18 cellular contexts compared by ENCODE assay signal in the genomic region with DNA sequence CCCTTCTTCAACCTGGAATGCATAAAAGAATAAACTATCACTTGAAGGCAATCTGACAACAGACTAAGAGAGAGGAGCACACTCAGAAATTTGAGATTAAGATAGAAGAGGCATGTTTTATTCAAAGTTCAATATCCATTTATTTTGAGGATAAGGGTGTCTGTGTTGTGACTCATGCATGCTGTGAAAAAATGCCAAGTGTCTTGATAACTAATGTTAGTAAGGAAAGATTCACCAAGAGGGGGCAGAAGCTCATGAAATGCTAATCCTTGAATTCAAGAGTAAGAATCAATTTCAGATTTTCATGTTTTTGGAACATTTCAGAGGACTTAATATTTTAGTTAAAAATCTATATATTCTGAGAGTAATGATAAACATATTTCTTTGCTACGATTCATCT.
A peak's percentile ranks its signal among the peaks of the same experiment; 100 is the strongest.
DNase-seq lines count a peak whose midpoint lies in the region; ATAC-seq and TF ChIP-seq lines count a peak whose summit lies in the region.
"Had no signal": no experiment of that assay in that cellular context is flagged by ENCODE, and none has a peak within 500 bp of the region (broad histone marks: within the 10 kb centered on the region; RNA-seq: fewer than 3 reads in every experiment).

No MANE protein-coding gene starts in this region.

- peaks cover under 1% of the 10 kb centered on the region for H3K9me3 Mint-ChIP-seq in activated T-helper 17 cell treated with anti-CD3 and anti-CD28 coated beads, Interleukin-2, amount 50 U/mL, for 72 hours

- H3K9me3 ChIP-seq in smooth muscle cell (replicated peaks; ENCODE audit: low read depth): no peaks in the 10 kb centered on the region
- H3K9me3 ChIP-seq: body of pancreas had no signal

- no peak overlapping the region for H3K27ac Mint-ChIP-seq in activated T-helper 17 cell treated with anti-CD3 and anti-CD28 coated beads, Interleukin-2, amount 50 U/mL, for 72 hours
- H3K27ac Mint-ChIP-seq: activated T-helper 2 cell treated with anti-CD3 and anti-CD28 coated beads, Interferon-gamma antibody, Interleukin-2, Interleukin-4, amounts not matched to agents 10 μg/mL and 5 μg/mL and 100 μg/mL, durations not matched to agents 14 hours and 24 hours and 36 hours; effector memory CD8-positive, alpha-beta T cell had no signal

- no peak overlapping the region for H3K9ac ChIP-seq in smooth muscle cell (ENCODE audit: low read depth)
- H3K9ac ChIP-seq: BLaER1 treated with 17β-estradiol and CSF1 and Interleukin-3, amounts not matched to agents 10 nM and 100 nM had no signal

- no peaks in the 10 kb centered on the region for H4K20me1 ChIP-seq in smooth muscle cell (ENCODE audit: low read depth)
- H4K20me1 ChIP-seq: BLaER1 treated with 17β-estradiol and CSF1 and Interleukin-3, amounts not matched to agents 10 nM and 100 nM had no signal

- H3K36me3 Mint-ChIP-seq in activated T-helper 17 cell treated with anti-CD3 and anti-CD28 coated beads, Interleukin-2, amount 50 U/mL, for 72 hours (ENCODE audit: low read depth): no peaks in the 10 kb centered on the region

- peaks cover 14% of the 10 kb centered on the region for H3K27me3 Mint-ChIP-seq in activated T-helper 17 cell treated with anti-CD3 and anti-CD28 coated beads, Interleukin-2, amount 50 U/mL, for 72 hours
- H3K27me3 Mint-ChIP-seq: effector memory CD8-positive, alpha-beta T cell had no signal

- no peak overlapping the region for H3K4me3 Mint-ChIP-seq in activated T-helper 17 cell treated with anti-CD3 and anti-CD28 coated beads, Interleukin-2, amount 50 U/mL, for 72 hours
- H3K4me3 Mint-ChIP-seq: effector memory CD8-positive, alpha-beta T cell had no signal

- H3K4me1 ChIP-seq in smooth muscle cell (ENCODE audit: low read depth): no peaks in the 10 kb centered on the region
- H3K4me1 ChIP-seq: BLaER1 treated with 17β-estradiol and CSF1 and Interleukin-3, amounts not matched to agents 10 nM and 100 nM; body of pancreas; right atrium auricular region had no signal

- no peaks in the 10 kb centered on the region for H3K4me1 Mint-ChIP-seq in activated T-helper 17 cell treated with anti-CD3 and anti-CD28 coated beads, Interleukin-2, amount 50 U/mL, for 72 hours

- H3F3A ChIP-seq in smooth muscle cell (ENCODE audit: low read depth): no peaks in the 10 kb centered on the region

- H3K79me2 ChIP-seq in smooth muscle cell (ENCODE audit: low read depth): no peaks in the 10 kb centered on the region

- peak; percentile 27 for DNase-seq in AG08395 (ENCODE audit: low spot score)
- peak; percentile 68 for DNase-seq in LHCN-M2 (ENCODE audit: low read depth)
- peak; percentile 48 for DNase-seq in brain microvascular endothelial cell
- peak; percentile 19 for DNase-seq in foreskin melanocyte
- no peak for DNase-seq in activated CD8-positive, alpha-beta memory T cell treated with anti-CD3 and anti-CD28 coated beads for 24 hours
- DNase-seq in smooth muscle cell (lab: John Stamatoyannopoulos, UW; ENCODE audit: unreplicated experiment): no peak
- DNase-seq in HK-2 (ENCODE audit: unreplicated experiment): no peak
- DNase-seq: activated CD4-positive, alpha-beta T cell treated with anti-CD3 and anti-CD28 coated beads, Interleukin-2, amount 50 U/mL, for 4 hours; body of pancreas; effector memory CD8-positive, alpha-beta T cell; Karpas-422; mesenchymal stem cell; NCI-H1436; substantia nigra had no signal

- H3K4me3 ChIP-seq in brain microvascular endothelial cell (ENCODE audit: low read depth, low read length): no peak overlapping the region
- H3K4me3 ChIP-seq in smooth muscle cell: no peak overlapping the region
- H3K4me3 ChIP-seq: BLaER1 treated with 17β-estradiol and CSF1 and Interleukin-3, amounts not matched to agents 10 nM and 100 nM; body of pancreas; right atrium auricular region had no signal

- no peak for ATAC-seq in activated T-helper 17 cell treated with anti-CD3 and anti-CD28 coated beads, Interleukin-2, amount 50 U/mL, for 72 hours (replicated peaks)
- ATAC-seq: body of pancreas; effector memory CD8-positive, alpha-beta T cell had no signal

- no peaks in the 10 kb centered on the region for H3K27me3 ChIP-seq in brain microvascular endothelial cell (replicated peaks)
- no peaks in the 10 kb centered on the region for H3K27me3 ChIP-seq in smooth muscle cell (ENCODE audit: low read depth)
- H3K27me3 ChIP-seq: BLaER1 treated with 17β-estradiol and CSF1 and Interleukin-3, amounts not matched to agents 10 nM and 100 nM; body of pancreas; right atrium auricular region had no signal

- WGBS in smooth muscle cell (ENCODE audit: low lambda C conversion rate): 82% methylated on average over 1 of the region's 1 CpG

- peak; percentile 38 for TF ChIP-seq CTCF in brain microvascular endothelial cell (IDR thresholded peaks at IDR 0.05; ENCODE audit: low read depth, low read length, missing control alignments)
- no peak for TF ChIP-seq CTCF in smooth muscle cell (IDR thresholded peaks at IDR 0.05; ENCODE audit: borderline replicate concordance, insufficient read depth, poor library complexity, severe bottlenecking)

- no peak overlapping the region for H3K4me2 ChIP-seq in smooth muscle cell
- H3K4me2 ChIP-seq: BLaER1 treated with 17β-estradiol and CSF1 and Interleukin-3, amounts not matched to agents 10 nM and 100 nM had no signal

- no peaks in the 10 kb centered on the region for H3K36me3 ChIP-seq in brain microvascular endothelial cell (replicated peaks)
- H3K36me3 ChIP-seq in smooth muscle cell (ENCODE audit: low read depth): no peaks in the 10 kb centered on the region
- H3K36me3 ChIP-seq: BLaER1 treated with 17β-estradiol and CSF1 and Interleukin-3, amounts not matched to agents 10 nM and 100 nM; right atrium auricular region had no signal

- H2AFZ ChIP-seq in smooth muscle cell (ENCODE audit: low read depth): no peak overlapping the region

- no peak overlapping the region for H3K27ac ChIP-seq in brain microvascular endothelial cell
- no peak overlapping the region for H3K27ac ChIP-seq in smooth muscle cell (ENCODE audit: low read depth)
- H3K27ac ChIP-seq: BLaER1 treated with 17β-estradiol and CSF1 and Interleukin-3, amounts not matched to agents 10 nM and 100 nM; body of pancreas; right atrium auricular region had no signal

- in situ Hi-C loops in brain microvascular endothelial cell (cut with HindIII; ENCODE audit: low pct_ligation_motif_present, low sequenced_read_pairs): no loop called here

Comparison
In these comparisons a context has a peak if more than half of its experiments do, and no peak if none do; other contexts are left out.
1. DNase-seq: peak in AG08395 (single experiment), LHCN-M2 (single experiment), brain microvascular endothelial cell (single experiment) and foreskin melanocyte (single experiment); none in activated CD8-positive, alpha-beta memory T cell treated with anti-CD3 and anti-CD28 coated beads for 24 hours (single experiment), smooth muscle cell (single experiment) and HK-2 (single experiment).